18 cellular contexts compared by ENCODE assay signal in genomic region chr3:114218006-114218405, GRCh38. TPM values are rescaled to one million over a fixed set of nuclear protein-coding genes. Genes with fewer than 3 reads are reported as not detected.
DNase-seq lines count a peak whose midpoint lies in the region; TF ChIP-seq lines count a peak whose summit lies in the region.
"Had no signal": no experiment of that assay in that cellular context is flagged by ENCODE, and none has a peak within 500 bp of the region (broad histone marks: within the 10 kb centered on the region; RNA-seq: fewer than 3 reads in every experiment).

No MANE protein-coding gene starts in this region.

- H3K27ac Mint-ChIP-seq in activated CD4-positive, alpha-beta memory T cell treated with anti-CD3 and anti-CD28 coated beads for 36 hours: no peak overlapping the region
- no peak overlapping the region for H3K27ac Mint-ChIP-seq in activated CD4-positive, alpha-beta memory T cell treated with anti-CD3 and anti-CD28 coated beads, Interleukin-2, amount 10 ng/mL, durations not matched to agents 7 days and 5 days

- WGBS in thyroid gland, 2 donors: 84 to 86% methylated on average over 3 of the region's 3 CpGs

- H3K4me1 Mint-ChIP-seq in activated CD4-positive, alpha-beta memory T cell treated with anti-CD3 and anti-CD28 coated beads for 36 hours (ENCODE audit: low read depth): peaks cover 42% of the 10 kb centered on the region
- peaks cover 51% of the 10 kb centered on the region for H3K4me1 Mint-ChIP-seq in activated CD4-positive, alpha-beta memory T cell treated with anti-CD3 and anti-CD28 coated beads, Interleukin-2, amount 10 ng/mL, durations not matched to agents 7 days and 5 days

- no peak overlapping the region for H3K27ac ChIP-seq in HEK293 (ENCODE audit: extremely low read depth, low read depth, low read length)
- peak overlapping the region; percentile 63 to 77 (median 76) for H3K27ac ChIP-seq in thyroid gland
- H3K27ac ChIP-seq: A549, KMS-11, RWPE1, SJCRH30 had no signal

- CTCF ChIA-PET in activated CD4-positive, alpha-beta memory T cell treated with anti-CD3 and anti-CD28 coated beads for 36 hours (lab: Charles Lee): interaction anchor here (0.7 to 3.9 kb wide), 6 partner anchors 10 to 201 kb away, joined by 3 to 29 read pairs (median 6); no protein-coding TSS in a partner anchor
- CTCF ChIA-PET in activated CD4-positive, alpha-beta memory T cell treated with anti-CD3 and anti-CD28 coated beads, Interleukin-2, amount 10 ng/mL, durations not matched to agents 7 days and 5 days (lab: Charles Lee): interaction anchor here (1.0 to 2.0 kb wide), 5 partner anchors 16 to 166 kb away, joined by 3 to 10 read pairs (median 3); partner anchors contain the start of gene TIGIT
- CTCF ChIA-PET in HEK293 (lab: Yijun Ruan, JAX): no interaction called here

- TF ChIP-seq POLR2A in thyroid gland (IDR thresholded peaks at IDR 0.05): no peak

- in situ Hi-C loops in astrocyte of the spinal cord (cut with HindIII; ENCODE audit: low sequenced_read_pairs): no loop called here

- H3K4me3 ChIP-seq in HEK293 (ENCODE audit: low read depth, low read length): no peak overlapping the region
- H3K4me3 ChIP-seq in astrocyte of the spinal cord (ENCODE audit: low read depth, low read length): no peak overlapping the region
- H3K4me3 ChIP-seq in thyroid gland (replicated peaks in 1 of 3): no peak overlapping the region
- H3K4me3 ChIP-seq: A549, SJCRH30 had no signal

- H3K36me3 ChIP-seq in HEK293 (ENCODE audit: control insufficient read depth in 2 of 2, insufficient read depth in 1 of 2, low read length in 2 of 2): no peaks in the 10 kb centered on the region
- H3K36me3 ChIP-seq in thyroid gland: no peaks in the 10 kb centered on the region
- H3K36me3 ChIP-seq: SJCRH30 had no signal

- no peak for DNase-seq in activated CD4-positive, alpha-beta memory T cell treated with anti-CD3 and anti-CD28 coated beads for 36 hours
- no peak for DNase-seq in activated CD4-positive, alpha-beta memory T cell treated with anti-CD3 and anti-CD28 coated beads, Interleukin-2, amount 10 ng/mL, durations not matched to agents 7 days and 5 days
- peak; percentile 8 for DNase-seq in astrocyte of the spinal cord (ENCODE audit: low read depth, low spot score)
- DNase-seq in thyroid gland: no peak
- no peak for DNase-seq in D341Med (ENCODE audit: low spot score)
- DNase-seq in NCI-H1930 (lab: John Stamatoyannopoulos, UW): no peak
- DNase-seq: AML-193; CD4-positive, alpha-beta T cell; EL; NCI-H187 treated with DMSO at 0.1 percent for 48 hours; NCI-H524; SJCRH30 had no signal

- H3K27me3 ChIP-seq in thyroid gland: no peaks in the 10 kb centered on the region
- H3K27me3 ChIP-seq: SJCRH30 had no signal

- H3K36me3 Mint-ChIP-seq in activated CD4-positive, alpha-beta memory T cell treated with anti-CD3 and anti-CD28 coated beads for 36 hours: peaks cover 13% of the 10 kb centered on the region
- H3K36me3 Mint-ChIP-seq in activated CD4-positive, alpha-beta memory T cell treated with anti-CD3 and anti-CD28 coated beads, Interleukin-2, amount 10 ng/mL, durations not matched to agents 7 days and 5 days (ENCODE audit: low read depth): peaks cover 15% of the 10 kb centered on the region

- TF ChIP-seq CTCF in HEK293 (tag by site-specific recombination; IDR thresholded peaks at IDR 0.05) (no peak), astrocyte of the spinal cord (IDR thresholded peaks at IDR 0.05; ENCODE audit: low read depth, low read length) (no peak), thyroid gland (IDR thresholded peaks at IDR 0.05) (no peak)

- no peaks in the 10 kb centered on the region for H3K27me3 Mint-ChIP-seq in activated CD4-positive, alpha-beta memory T cell treated with anti-CD3 and anti-CD28 coated beads for 36 hours
- no peaks in the 10 kb centered on the region for H3K27me3 Mint-ChIP-seq in activated CD4-positive, alpha-beta memory T cell treated with anti-CD3 and anti-CD28 coated beads, Interleukin-2, amount 10 ng/mL, durations not matched to agents 7 days and 5 days
- H3K27me3 Mint-ChIP-seq: CD4-positive, alpha-beta T cell had no signal

- H3K4me1 ChIP-seq in HEK293 (ENCODE audit: control insufficient read depth, insufficient read depth, low read length) (peaks cover 4% of the 10 kb centered on the region), thyroid gland (peaks cover 49 to 65% of the 10 kb centered on the region in 2 donors)
- H3K4me1 ChIP-seq: A549, SJCRH30 had no signal

- intact Hi-C loops in activated CD4-positive, alpha-beta memory T cell treated with anti-CD3 and anti-CD28 coated beads for 36 hours (cut with micrococcal nuclease): no loop called here
- intact Hi-C loops in thyroid gland (cut with DNase I): no loop called here

- H3K4me3 Mint-ChIP-seq in activated CD4-positive, alpha-beta memory T cell treated with anti-CD3 and anti-CD28 coated beads for 36 hours: peak overlapping the region; percentile 2
- no peak overlapping the region for H3K4me3 Mint-ChIP-seq in activated CD4-positive, alpha-beta memory T cell treated with anti-CD3 and anti-CD28 coated beads, Interleukin-2, amount 10 ng/mL, durations not matched to agents 7 days and 5 days

- H3K9me3 Mint-ChIP-seq in activated CD4-positive, alpha-beta memory T cell treated with anti-CD3 and anti-CD28 coated beads for 36 hours: no peaks in the 10 kb centered on the region
- no peaks in the 10 kb centered on the region for H3K9me3 Mint-ChIP-seq in activated CD4-positive, alpha-beta memory T cell treated with anti-CD3 and anti-CD28 coated beads, Interleukin-2, amount 10 ng/mL, durations not matched to agents 7 days and 5 days
- H3K9me3 Mint-ChIP-seq: CD4-positive, alpha-beta T cell had no signal

- H3K9me3 ChIP-seq in HEK293 (ENCODE audit: control insufficient read depth, insufficient read depth, low read depth, low read length) (no peaks in the 10 kb centered on the region), thyroid gland (no peaks in the 10 kb centered on the region)
- H3K9me3 ChIP-seq: A549, SJCRH30 had no signal

- POLR2A ChIA-PET in activated CD4-positive, alpha-beta memory T cell treated with anti-CD3 and anti-CD28 coated beads for 36 hours (lab: Charles Lee): interaction anchor here (0.8 to 1.9 kb wide), 2 partner anchors 75 to 90 kb away, joined by 3 to 7 read pairs; partner anchors contain the start of gene TIGIT
- POLR2A ChIA-PET in activated CD4-positive, alpha-beta memory T cell treated with anti-CD3 and anti-CD28 coated beads, Interleukin-2, amount 10 ng/mL, durations not matched to agents 7 days and 5 days (lab: Charles Lee): interaction anchor here (1.0 to 6.5 kb wide), 8 partner anchors 9 to 93 kb away, joined by 3 to 133 read pairs (median 4); partner anchors contain the start of gene TIGIT
- POLR2A ChIA-PET in HEK293 (lab: Yijun Ruan, JAX): no interaction called here

TF ChIP-seq in HEK293, 187 proteins besides CTCF, POLR2A, EP300 and RAD21:
- TF ChIP-seq GLIS1 (tag by site-specific recombination; IDR thresholded peaks at IDR 0.05) (peak; percentile 66), ZNF335 (tag by site-specific recombination; conservative IDR thresholded peaks at IDR 0.05) (no peak)

RNA-seq across cellular contexts. Expression of gene ZNF80, which starts 19.4 kb away (rescaled TPM):
- under 1 TPM; 0.31 to 0.33 TPM for total RNA-seq in activated CD4-positive, alpha-beta memory T cell treated with anti-CD3 and anti-CD28 coated beads for 36 hours
- total RNA-seq in activated CD4-positive, alpha-beta memory T cell treated with anti-CD3 and anti-CD28 coated beads, Interleukin-2, amount 10 ng/mL, durations not matched to agents 7 days and 5 days: under 1 TPM; 0.28 to 0.35 TPM
- not detected for total RNA-seq in thyroid gland
- total RNA-seq: H1, OCI-LY7 had no signal

RNA-seq across cellular contexts. Expression of gene DRD3, which starts 39.2 kb away (rescaled TPM):
- not detected for total RNA-seq in activated CD4-positive, alpha-beta memory T cell treated with anti-CD3 and anti-CD28 coated beads for 36 hours
- not detected for total RNA-seq in activated CD4-positive, alpha-beta memory T cell treated with anti-CD3 and anti-CD28 coated beads, Interleukin-2, amount 10 ng/mL, durations not matched to agents 7 days and 5 days
- total RNA-seq in thyroid gland: not detected
- total RNA-seq: CD4-positive, alpha-beta T cell; OCI-LY7; SJCRH30 had no signal
